8 cellular contexts compared by ENCODE assay signal in the genomic region with DNA sequence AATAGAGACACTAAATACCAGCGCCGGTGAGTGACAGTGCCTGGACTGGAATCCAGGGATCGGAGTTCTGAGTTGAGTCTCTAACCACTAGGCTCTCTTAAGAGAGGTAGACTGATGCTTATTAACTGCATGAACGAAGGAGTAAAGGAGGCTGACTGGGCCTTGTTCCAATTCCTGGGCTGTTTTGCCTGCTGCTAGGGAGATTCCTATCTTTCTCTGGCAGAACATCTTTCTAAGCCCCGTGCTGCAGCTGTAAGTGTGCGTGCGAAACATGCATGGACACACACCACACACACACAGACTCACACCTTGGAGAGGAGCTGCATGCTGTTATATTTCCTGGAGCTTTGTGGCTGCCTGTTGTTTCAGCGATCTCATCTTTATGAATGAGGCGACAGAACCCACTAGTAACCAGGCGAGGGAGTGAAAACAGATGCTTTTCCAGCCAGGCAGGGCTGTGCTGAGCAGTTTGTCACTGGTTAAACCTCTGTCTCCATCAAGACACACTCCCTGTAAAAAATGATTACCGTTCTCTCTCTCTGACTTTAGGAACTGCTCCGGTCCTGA.
DNase-seq lines count a peak whose midpoint lies in the region; ATAC-seq and TF ChIP-seq lines count a peak whose summit lies in the region.

No MANE protein-coding gene starts in this region.

- H4K20me1 ChIP-seq in BLaER1: no peaks in the 10 kb centered on the region

- H3K4me3 ChIP-seq in BLaER1: no peak overlapping the region
- H3K4me3 ChIP-seq in fibroblast of mammary gland (ENCODE audit: control insufficient read depth, low read depth, low read length): no peak overlapping the region
- no peak overlapping the region for H3K4me3 ChIP-seq in skeletal muscle cell (ENCODE audit: low read depth, low read length)

- H3K27me3 ChIP-seq in BLaER1: no peaks in the 10 kb centered on the region

- peak overlapping the region; percentile 54 for H3K9ac ChIP-seq in BLaER1

- no peaks in the 10 kb centered on the region for H3K36me3 ChIP-seq in BLaER1

- no peak for TF ChIP-seq CTCF in fibroblast of mammary gland (conservative IDR thresholded peaks at IDR 0.05; ENCODE audit: control insufficient read depth, insufficient read depth, low read depth, low read length)

- H3K4me2 ChIP-seq in BLaER1: peak overlapping the region; percentile 63

- peak; percentile 10 to 11 for DNase-seq in activated CD4-positive, alpha-beta T cell treated with anti-CD3 and anti-CD28 coated beads for 4 hours
- DNase-seq in fibroblast of mammary gland (ENCODE audit: low read depth) (peak; percentile 75), skeletal muscle cell (ENCODE audit: low read depth) (peak; percentile 92), LoVo (ENCODE audit: low spot score) (no peak), HEK293T (ENCODE audit: extremely low spot score) (no peak)

- ATAC-seq in GM19324 (IDR thresholded peaks at IDR 0.05; ENCODE audit: low FRiP score, unreplicated experiment) (peak; percentile 34), HG03457 (IDR thresholded peaks at IDR 0.05; ENCODE audit: unreplicated experiment) (peak; percentile 36)

- peak overlapping the region; percentile 74 for H3K27ac ChIP-seq in BLaER1

- H3K4me1 ChIP-seq in BLaER1: peaks cover 61% of the 10 kb centered on the region

- H3K9me3 ChIP-seq in BLaER1: no peaks in the 10 kb centered on the region

- POLR2A ChIA-PET in HEK293T (lab: Yijun Ruan, JAX): interaction anchor here (1.5 kb wide), 1 partner anchor 13 kb away, joined by 5 read pairs; no protein-coding TSS in a partner anchor

- CTCF ChIA-PET in HEK293T (lab: Yijun Ruan, JAX): no interaction called here

TF ChIP-seq in HEK293T, 16 proteins besides CTCF, POLR2A, EP300 and RAD21:
- TF ChIP-seq ZNF384 (IDR thresholded peaks at IDR 0.05) (no peak), SP1 (IDR thresholded peaks at IDR 0.05) (no peak), NFRKB (IDR thresholded peaks at IDR 0.05) (no peak), FOXA1 (IDR thresholded peaks at IDR 0.05) (no peak), BHLHE40 (IDR thresholded peaks at IDR 0.05; ENCODE audit: borderline replicate concordance) (no peak)

Comparison
In these comparisons a context has a peak if more than half of its experiments do, and no peak if none do; other contexts are left out.
1. DNase-seq: peak in activated CD4-positive, alpha-beta T cell treated with anti-CD3 and anti-CD28 coated beads for 4 hours (2 of 2), fibroblast of mammary gland (single experiment) and skeletal muscle cell (single experiment); none in LoVo (single experiment) and HEK293T (single experiment).